In the genomic region with DNA sequence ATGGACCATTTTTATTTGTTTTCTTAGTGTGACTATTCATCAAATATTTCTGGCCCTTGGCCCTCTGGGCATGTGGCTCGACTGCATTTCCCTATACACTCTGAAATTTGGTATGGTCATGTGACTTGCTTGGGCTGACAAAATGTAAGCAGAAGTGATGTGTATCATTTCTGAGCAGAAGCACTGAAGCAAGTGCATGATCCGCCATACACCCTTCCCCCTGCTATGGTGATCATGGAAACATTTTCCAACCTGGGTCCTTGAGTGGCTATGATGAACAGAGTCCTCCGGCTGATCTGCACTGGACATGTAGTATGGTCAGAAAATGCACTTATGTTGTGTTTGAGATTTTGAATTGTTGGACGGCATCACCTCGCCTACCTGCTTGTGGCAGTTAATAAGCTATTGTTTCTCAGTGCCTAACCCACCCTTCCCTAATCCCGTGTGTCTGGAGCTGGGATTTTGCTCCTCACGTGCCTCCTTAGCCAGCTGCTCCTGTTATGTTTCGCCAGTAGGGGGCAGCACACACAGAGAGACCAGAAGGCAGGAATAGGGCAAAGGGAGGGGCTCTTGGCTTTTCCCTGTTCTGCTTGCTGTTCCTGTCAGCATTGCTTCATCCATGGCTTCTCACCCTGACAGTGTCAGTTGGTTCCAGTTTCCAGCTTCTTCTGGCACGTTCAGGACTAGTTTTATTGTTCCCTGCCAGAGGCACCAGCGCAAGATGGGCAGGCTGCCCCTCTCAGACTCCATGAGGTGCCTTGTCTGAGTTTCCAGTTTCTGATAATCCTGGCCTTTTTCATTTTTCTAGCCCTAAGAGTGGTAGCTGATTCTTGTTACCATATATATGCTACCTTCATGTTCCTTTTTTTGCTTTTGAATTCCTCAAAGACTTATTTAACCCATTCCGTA, we compare ENCODE assay signal across 8 cellular contexts.
DNase-seq lines count a peak whose midpoint lies in the region; ATAC-seq lines count a peak whose summit lies in the region.
"Had no signal": no experiment of that assay in that cellular context is flagged by ENCODE, and none has a peak within 500 bp of the region (broad histone marks: within the 10 kb centered on the region; RNA-seq: fewer than 3 reads in every experiment).

No MANE protein-coding gene starts in this region.

- ATAC-seq in GM21367 (IDR thresholded peaks at IDR 0.05; ENCODE audit: unreplicated experiment): peak; percentile 94
- ATAC-seq in HG03520 (IDR thresholded peaks at IDR 0.05; ENCODE audit: unreplicated experiment): peak; percentile 82
- ATAC-seq in right cardiac atrium: peak; percentile 38 to 70
- ATAC-seq: effector memory CD8-positive, alpha-beta T cell had no signal

- H3K4me3 Mint-ChIP-seq in activated T-helper 1 cell treated with anti-CD3 and anti-CD28 coated beads, Interleukin-12 subunit alpha, Interleukin-12 subunit beta, Interleukin-2, Interleukin-4 antibody, amounts not matched to agents 30 ng/mL and 10 ng/mL and 1 ng/mL, durations not matched to agents 14 hours and 24 hours and 36 hours: no peak overlapping the region
- H3K4me3 Mint-ChIP-seq: effector memory CD8-positive, alpha-beta T cell had no signal

- H3K36me3 Mint-ChIP-seq in activated T-helper 1 cell treated with anti-CD3 and anti-CD28 coated beads, Interleukin-12 subunit alpha, Interleukin-12 subunit beta, Interleukin-2, Interleukin-4 antibody, amounts not matched to agents 30 ng/mL and 10 ng/mL and 1 ng/mL, durations not matched to agents 14 hours and 24 hours and 36 hours (ENCODE audit: low read depth): no peaks in the 10 kb centered on the region

- H3K9me3 ChIP-seq in right cardiac atrium (ENCODE audit: control insufficient read depth, low read length): no peaks in the 10 kb centered on the region

- peak; percentile 36 for DNase-seq in GDM1 (lab: John Stamatoyannopoulos, UW)
- DNase-seq in NCI-H748 treated with DMSO at 0.1 percent for 48 hours (lab: John Stamatoyannopoulos, UW): peak; percentile 83
- peak; percentile 8 for DNase-seq in activated T-helper 1 cell treated with anti-CD3 and anti-CD28 coated beads, Interleukin-12 subunit alpha, Interleukin-12 subunit beta, Interleukin-2, Interleukin-4 antibody, amounts not matched to agents 30 ng/mL and 10 ng/mL and 1 ng/mL, durations not matched to agents 14 hours and 24 hours and 36 hours (ENCODE audit: low spot score)
- peak; percentile 39 to 53 (median 51) for DNase-seq in right cardiac atrium
- DNase-seq in stimulated activated CD4-positive, alpha-beta T cell treated with anti-CD3 and anti-CD28 coated beads, Interleukin-12 subunit alpha, Interleukin-12 subunit beta, amount 100 ng/mL, for 48 hours (ENCODE audit: low read depth in 2 of 3, low spot score in 1 of 3): peak; percentile 17 to 35 (median 35)

- no peak overlapping the region for H3K4me3 ChIP-seq in right cardiac atrium (ENCODE audit: low read length)

- H3K9me3 Mint-ChIP-seq in activated T-helper 1 cell treated with anti-CD3 and anti-CD28 coated beads, Interleukin-12 subunit alpha, Interleukin-12 subunit beta, Interleukin-2, Interleukin-4 antibody, amounts not matched to agents 30 ng/mL and 10 ng/mL and 1 ng/mL, durations not matched to agents 14 hours and 24 hours and 36 hours: no peaks in the 10 kb centered on the region

- H3K27me3 ChIP-seq in right cardiac atrium (ENCODE audit: control insufficient read depth, insufficient read depth): no peaks in the 10 kb centered on the region

- no peak overlapping the region for H3K27ac Mint-ChIP-seq in activated T-helper 1 cell treated with anti-CD3 and anti-CD28 coated beads, Interleukin-12 subunit alpha, Interleukin-12 subunit beta, Interleukin-2, Interleukin-4 antibody, amounts not matched to agents 30 ng/mL and 10 ng/mL and 1 ng/mL, durations not matched to agents 14 hours and 24 hours and 36 hours
- H3K27ac Mint-ChIP-seq: effector memory CD8-positive, alpha-beta T cell had no signal

- intact Hi-C loops in activated T-helper 1 cell treated with anti-CD3 and anti-CD28 coated beads, Interleukin-12 subunit alpha, Interleukin-12 subunit beta, Interleukin-2, Interleukin-4 antibody, amounts not matched to agents 30 ng/mL and 10 ng/mL and 1 ng/mL, durations not matched to agents 14 hours and 24 hours and 36 hours (cut with micrococcal nuclease): loop anchor here (1.0 to 2.0 kb wide), 2 partner anchors 553 to 594 kb away; a partner anchor contains a TSS
- intact Hi-C loops in right cardiac atrium (cut with DNase I): no loop called here

- no peaks in the 10 kb centered on the region for H3K4me1 ChIP-seq in right cardiac atrium (ENCODE audit: control insufficient read depth, insufficient read depth, low read length)

- 32% methylated on average over 11 of the region's 11 CpGs for WGBS in right cardiac atrium

- no peak overlapping the region for H3K27ac ChIP-seq in right cardiac atrium (ENCODE audit: low read length)

- H3K27me3 Mint-ChIP-seq in activated T-helper 1 cell treated with anti-CD3 and anti-CD28 coated beads, Interleukin-12 subunit alpha, Interleukin-12 subunit beta, Interleukin-2, Interleukin-4 antibody, amounts not matched to agents 30 ng/mL and 10 ng/mL and 1 ng/mL, durations not matched to agents 14 hours and 24 hours and 36 hours (ENCODE audit: insufficient read depth): no peaks in the 10 kb centered on the region
- H3K27me3 Mint-ChIP-seq: effector memory CD8-positive, alpha-beta T cell had no signal

- no peaks in the 10 kb centered on the region for H3K4me1 Mint-ChIP-seq in activated T-helper 1 cell treated with anti-CD3 and anti-CD28 coated beads, Interleukin-12 subunit alpha, Interleukin-12 subunit beta, Interleukin-2, Interleukin-4 antibody, amounts not matched to agents 30 ng/mL and 10 ng/mL and 1 ng/mL, durations not matched to agents 14 hours and 24 hours and 36 hours (ENCODE audit: low read depth)

Comparison
In these comparisons a context has a peak if more than half of its experiments do, and no peak if none do; other contexts are left out.
1. DNase-seq: peak in every context shown above with its lines; median percentile 83 in NCI-H748 treated with DMSO at 0.1 percent for 48 hours; 51 in right cardiac atrium; 36 in GDM1; 35 in stimulated activated CD4-positive, alpha-beta T cell treated with anti-CD3 and anti-CD28 coated beads, Interleukin-12 subunit alpha, Interleukin-12 subunit beta, amount 100 ng/mL, for 48 hours; 8 in activated T-helper 1 cell treated with anti-CD3 and anti-CD28 coated beads, Interleukin-12 subunit alpha, Interleukin-12 subunit beta, Interleukin-2, Interleukin-4 antibody, amounts not matched to agents 30 ng/mL and 10 ng/mL and 1 ng/mL, durations not matched to agents 14 hours and 24 hours and 36 hours.